In the genomic region with DNA sequence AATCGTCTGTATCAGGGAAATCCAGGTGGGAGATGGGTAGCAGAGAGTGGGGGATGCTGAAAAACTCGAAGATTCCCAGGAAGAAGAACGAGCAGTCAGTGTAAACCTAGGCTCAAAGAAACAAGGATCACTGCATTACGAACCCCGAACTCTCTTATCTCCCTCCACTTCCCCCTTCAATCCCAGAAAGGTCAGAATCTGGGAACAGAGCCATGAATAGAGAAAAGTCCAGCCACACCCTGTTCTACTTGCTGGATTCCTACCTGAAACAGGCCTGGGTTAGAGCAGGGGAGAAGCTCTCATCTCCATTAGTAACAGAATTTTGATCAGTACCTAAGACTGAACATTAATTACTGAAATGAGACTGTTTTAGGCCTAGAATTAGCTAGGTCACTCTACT, we compare ENCODE assay signal across 22 cellular contexts. TPM values are rescaled to one million over a fixed set of nuclear protein-coding genes. Genes with fewer than 3 reads are reported as not detected.
DNase-seq lines count a peak whose midpoint lies in the region; ATAC-seq and TF ChIP-seq lines count a peak whose summit lies in the region.
"Had no signal": no experiment of that assay in that cellular context is flagged by ENCODE, and none has a peak within 500 bp of the region (broad histone marks: within the 10 kb centered on the region; RNA-seq: fewer than 3 reads in every experiment).

No MANE protein-coding gene starts in this region.

- H3K27me3 Mint-ChIP-seq in Calu3 (ENCODE audit: unreplicated experiment) = no peaks in the 10 kb centered on the region
- H3K27me3 Mint-ChIP-seq: effector memory CD8-positive, alpha-beta T cell had no signal

- H3K4me3 Mint-ChIP-seq in Calu3 (ENCODE audit: low read depth, unreplicated experiment) = no peak overlapping the region
- H3K4me3 Mint-ChIP-seq: effector memory CD8-positive, alpha-beta T cell; immature natural killer cell; neural crest cell had no signal

- H3K27me3 ChIP-seq in Karpas-422 (ENCODE audit: low read length) = no peaks in the 10 kb centered on the region
- no peaks in the 10 kb centered on the region for H3K27me3 ChIP-seq in left ventricle myocardium inferior (ENCODE audit: low read depth)
- H3K27me3 ChIP-seq in mucosa of stomach (ENCODE audit: control insufficient read depth, insufficient read depth, low read length) = no peaks in the 10 kb centered on the region
- no peaks in the 10 kb centered on the region for H3K27me3 ChIP-seq in BE2C

- TF ChIP-seq CTCF in Calu3 (IDR thresholded peaks at IDR 0.05; ENCODE audit: unreplicated experiment) = no peak
- no peak for TF ChIP-seq CTCF in left ventricle myocardium inferior (IDR thresholded peaks at IDR 0.05; ENCODE audit: borderline replicate concordance)
- TF ChIP-seq CTCF in BE2C (IDR thresholded peaks at IDR 0.05; ENCODE audit: low read depth, low read length) = no peak

- ATAC-seq in HG02759 (IDR thresholded peaks at IDR 0.05; ENCODE audit: unreplicated experiment) = no peak
- ATAC-seq: effector memory CD8-positive, alpha-beta T cell had no signal

- no peaks in the 10 kb centered on the region for H4K20me1 ChIP-seq in Karpas-422 (ENCODE audit: insufficient read depth, low read depth, low read length)

- H3K27ac ChIP-seq in Karpas-422 (ENCODE audit: low read length) (no peak overlapping the region; the same call in 1 of the 2 replicates), left ventricle myocardium inferior (replicated peaks) (peak overlapping the region; percentile 18)

- H3K9ac ChIP-seq in Karpas-422 (ENCODE audit: low read length) (no peak overlapping the region), mucosa of stomach (ENCODE audit: low read length) (peak overlapping the region; percentile 2)

- peaks cover 48% of the 10 kb centered on the region for H3K4me1 ChIP-seq in Karpas-422 (ENCODE audit: low read length)
- H3K4me1 ChIP-seq in left ventricle myocardium inferior = peaks cover 27% of the 10 kb centered on the region
- peaks cover 30% of the 10 kb centered on the region for H3K4me1 ChIP-seq in mucosa of stomach (ENCODE audit: control insufficient read depth, insufficient read depth, low read length)
- H3K4me1 ChIP-seq in BE2C = peaks cover 15% of the 10 kb centered on the region

- no peaks in the 10 kb centered on the region for H3K79me2 ChIP-seq in Karpas-422 (ENCODE audit: low read length)

- peaks cover 10% of the 10 kb centered on the region for H3K36me3 Mint-ChIP-seq in Calu3 (ENCODE audit: insufficient read depth, unreplicated experiment)

- H3K4me2 ChIP-seq in Karpas-422 (ENCODE audit: low read depth, low read length, poor library complexity, severe bottlenecking) = no peak overlapping the region

- H3K9me3 ChIP-seq in Karpas-422 (ENCODE audit: low read length) (no peaks in the 10 kb centered on the region), left ventricle myocardium inferior (replicated peaks) (no peaks in the 10 kb centered on the region), mucosa of stomach (ENCODE audit: control insufficient read depth, low read length) (no peaks in the 10 kb centered on the region), BE2C (no peaks in the 10 kb centered on the region)

- CTCF ChIA-PET in Calu3 (lab: Charles Lee) = interaction anchor here (0.7 kb wide), 2 partner anchors 56 to 864 kb away, joined by 4 to 6 read pairs; no protein-coding TSS in a partner anchor

- H3K4me3 ChIP-seq in Karpas-422 (ENCODE audit: low read length) (no peak overlapping the region), left ventricle myocardium inferior (no peak overlapping the region), mucosa of stomach (ENCODE audit: low read length) (no peak overlapping the region), BE2C (ENCODE audit: low read depth, low read length) (no peak overlapping the region)

- no TSS peak for BruUV-seq in Calu3 (replicated peaks; lab: Mats Ljungman, UMichigan)

- no peaks in the 10 kb centered on the region for H3K36me3 ChIP-seq in Karpas-422 (ENCODE audit: insufficient read depth, low read length)
- peaks cover 3% of the 10 kb centered on the region for H3K36me3 ChIP-seq in left ventricle myocardium inferior
- H3K36me3 ChIP-seq in mucosa of stomach (ENCODE audit: control insufficient read depth, insufficient read depth, low read length) = no peaks in the 10 kb centered on the region
- no peaks in the 10 kb centered on the region for H3K36me3 ChIP-seq in BE2C

- no peaks in the 10 kb centered on the region for H3K9me2 ChIP-seq in Karpas-422 (replicated peaks; ENCODE audit: insufficient read depth, low read length)

- H3K4me1 Mint-ChIP-seq in Calu3 (ENCODE audit: low read depth, unreplicated experiment) = peaks cover 33% of the 10 kb centered on the region

- no peaks in the 10 kb centered on the region for H3K9me3 Mint-ChIP-seq in Calu3 (ENCODE audit: low read depth, unreplicated experiment)
- H3K9me3 Mint-ChIP-seq: effector memory CD8-positive, alpha-beta T cell; immature natural killer cell; neural crest cell had no signal

- peak; percentile 11 for DNase-seq in Calu3
- no peak for DNase-seq in Karpas-422
- no peak for DNase-seq in left ventricle myocardium inferior
- no peak for DNase-seq in NCI-H1105 treated with DMSO at 0.1 percent for 48 hours (lab: John Stamatoyannopoulos, UW)
- no peak for DNase-seq in BE2C
- DNase-seq: activated CD4-positive, alpha-beta T cell treated with anti-CD3 and anti-CD28 coated beads, Interleukin-2, amount 50 U/mL, for 1 hour; activated naive CD4-positive, alpha-beta T cell; anterior cingulate cortex; cerebellar nuclear complex; effector memory CD8-positive, alpha-beta T cell; EL; glutamatergic neuron; immature natural killer cell; KBM-7; mesenchymal stem cell; NCI-H510A treated with DMSO at 0.1 percent for 48 hours; SHP77 treated with DMSO at 0.1 percent for 48 hours; stimulated activated CD4-positive, alpha-beta T cell treated with anti-CD3 and anti-CD28 coated beads, Interleukin-15, amount 100 ng/mL, for 24 hours; T-helper 1 cell had no signal

- H3K27ac Mint-ChIP-seq in Calu3 (ENCODE audit: unreplicated experiment) = no peak overlapping the region
- H3K27ac Mint-ChIP-seq: immature natural killer cell had no signal

- intact Hi-C loops in Calu3 (cut with micrococcal nuclease; ENCODE audit: unreplicated experiment) (no loop called here), left ventricle myocardium inferior (cut with micrococcal nuclease) (loop anchor here (10.0 kb wide), 1 partner anchor 837 kb away; no protein-coding TSS in a partner anchor)

- H2AFZ ChIP-seq in Karpas-422 (ENCODE audit: low read length) = 0 out of 2 replicates have a peak overlapping the region, but pooled peaks have one; percentile 37

RNA-seq across cellular contexts. Expression of gene EPSTI1, which starts 24.4 kb away (rescaled TPM):
- total RNA-seq in Calu3 (2022) = 11.5 and 31.9 TPM in 2 replicates
- total RNA-seq in Karpas-422 (2014; rRNA removed; shearing (Covaris generic); ENCODE audit: low replicate concordance) = 11.4 and 15.0 TPM in 2 replicates
- 2.6 TPM for total RNA-seq in left ventricle myocardium inferior
- polyA plus RNA-seq in BE2C (2012; ENCODE audit: insufficient read depth, insufficient read length, low read depth) = 3.2 TPM
- total RNA-seq: neural crest cell had no signal

RNA-seq across cellular contexts. Expression of gene DNAJC15, which starts 55.7 kb away (rescaled TPM):
- total RNA-seq in Calu3 (2022) = 13.1 and 16.4 TPM in 2 replicates
- total RNA-seq in Karpas-422 (2014; rRNA removed; shearing (Covaris generic); ENCODE audit: low replicate concordance) = 77.1 and 79.8 TPM in 2 replicates
- 30.1 TPM for total RNA-seq in left ventricle myocardium inferior
- polyA plus RNA-seq in BE2C (2012; ENCODE audit: insufficient read depth, insufficient read length, low read depth) = 0.15 TPM
